In the genomic region with DNA sequence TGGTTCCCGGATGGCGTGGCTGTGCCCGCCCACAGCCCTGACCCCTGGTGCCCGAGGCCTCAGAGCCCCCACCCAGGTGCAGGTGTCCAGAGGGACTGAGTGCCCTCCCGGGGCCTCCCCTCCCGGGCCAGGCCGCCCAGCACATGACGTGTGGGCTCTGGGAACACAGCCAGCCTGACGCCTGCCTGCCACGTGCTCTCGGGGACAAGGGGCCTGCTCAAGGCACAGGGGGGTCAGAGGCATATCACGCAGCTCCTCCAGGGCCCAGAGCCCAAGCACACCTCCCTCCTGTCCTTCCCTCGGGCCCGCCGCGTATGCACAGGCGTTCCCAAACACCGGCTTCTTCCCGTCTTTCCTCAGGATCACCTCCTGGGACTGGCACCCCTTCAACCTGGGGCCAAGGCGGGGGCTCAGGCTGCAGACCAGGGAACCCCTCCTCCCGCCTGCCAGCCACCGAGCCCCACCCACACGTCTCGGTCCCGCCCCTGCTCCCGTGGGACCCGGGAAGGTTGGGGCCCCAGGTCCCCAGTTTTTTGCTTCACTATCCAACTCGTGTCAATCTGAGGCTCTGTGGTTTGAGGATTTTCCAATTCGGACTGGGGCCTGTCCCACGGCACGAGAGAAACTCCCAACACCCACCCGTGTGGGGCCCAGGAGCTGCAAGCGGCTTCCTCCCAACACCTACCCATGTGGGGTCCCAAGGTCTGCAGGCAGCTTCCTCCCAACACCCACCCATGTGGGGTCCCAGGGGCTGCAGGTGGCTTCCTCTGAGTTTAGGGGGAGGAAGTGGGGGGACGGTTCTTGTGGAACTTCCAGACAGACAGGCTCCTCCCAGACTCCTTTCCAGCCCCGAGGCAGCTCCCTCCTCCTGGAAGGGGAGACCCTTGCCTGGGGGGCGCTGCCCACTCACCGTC, we compare ENCODE assay signal across 12 cellular contexts. TPM values are rescaled to one million over a fixed set of nuclear protein-coding genes. Genes with fewer than 3 reads are reported as not detected.
DNase-seq lines count a peak whose midpoint lies in the region; ATAC-seq and TF ChIP-seq lines count a peak whose summit lies in the region.
"Had no signal": no experiment of that assay in that cellular context is flagged by ENCODE, and none has a peak within 500 bp of the region (broad histone marks: within the 10 kb centered on the region; RNA-seq: fewer than 3 reads in every experiment).

No MANE protein-coding gene starts in this region.

- H3K18ac ChIP-seq in H9 (ENCODE audit: insufficient read length, low read depth, low read length), result no peak overlapping the region

- peaks cover 3% of the 10 kb centered on the region for H3K23me2 ChIP-seq in H9 (ENCODE audit: insufficient read length, low read depth, low read length, poor library complexity, severe bottlenecking)

- H3K79me1 ChIP-seq in H9 (ENCODE audit: insufficient read depth, low read depth, low read length, poor library complexity, severe bottlenecking), result no peaks in the 10 kb centered on the region

- intact Hi-C loops in CD4-positive, alpha-beta T cell (cut with DNase I, micrococcal nuclease), result no loop called here
- intact Hi-C loops in naive thymus-derived CD4-positive, alpha-beta T cell (cut with micrococcal nuclease), result no loop called here

- no peak overlapping the region for H3K56ac ChIP-seq in H9 (ENCODE audit: insufficient read length, low read depth, low read length)

- H3K4me1 Mint-ChIP-seq in CD4-positive, alpha-beta T cell (ENCODE audit: low read depth), result no peaks in the 10 kb centered on the region
- H3K4me1 Mint-ChIP-seq in H9, result peaks cover 0 to 16% of the 10 kb centered on the region in 2 experiments; a peak in 1 of 4 replicates
- peaks cover 0 to 4% (median 0%) of the 10 kb centered on the region in 7 donors for H3K4me1 Mint-ChIP-seq in naive thymus-derived CD4-positive, alpha-beta T cell

- H3K27ac Mint-ChIP-seq in CD4-positive, alpha-beta T cell, result no peak overlapping the region
- H3K27ac Mint-ChIP-seq in H9, result no peak overlapping the region
- H3K27ac Mint-ChIP-seq in naive thymus-derived CD4-positive, alpha-beta T cell, result peak overlapping the region in 1 of 9 donors; percentile 59

- H3K23ac ChIP-seq in H9 (ENCODE audit: insufficient read length, low read depth, low read length), result no peak overlapping the region

- H2BK12ac ChIP-seq in H9 (ENCODE audit: insufficient read length, low read depth, low read length), result no peak overlapping the region

- H3K9me3 Mint-ChIP-seq in CD4-positive, alpha-beta T cell, result no peaks in the 10 kb centered on the region
- no peaks in the 10 kb centered on the region for H3K9me3 Mint-ChIP-seq in H9
- H3K9me3 Mint-ChIP-seq in naive thymus-derived CD4-positive, alpha-beta T cell, result no peaks in the 10 kb centered on the region

- H3K9me3 ChIP-seq in CD4-positive, alpha-beta T cell (ENCODE audit: control insufficient read depth, low read length), result no peaks in the 10 kb centered on the region
- no peaks in the 10 kb centered on the region for H3K9me3 ChIP-seq in H9 (ENCODE audit: control insufficient read depth, low read depth, low read length)
- no peaks in the 10 kb centered on the region for H3K9me3 ChIP-seq in effector memory CD4-positive, alpha-beta T cell (ENCODE audit: control insufficient read depth, low read length)
- no peaks in the 10 kb centered on the region for H3K9me3 ChIP-seq in naive thymus-derived CD4-positive, alpha-beta T cell (ENCODE audit: control insufficient read depth in 2 of 3, low read length in 3 of 3)
- H3K9me3 ChIP-seq: psoas muscle had no signal

- no peak overlapping the region for H2BK15ac ChIP-seq in H9 (ENCODE audit: low read depth, low read length)

- H4K5ac ChIP-seq in H9 (ENCODE audit: insufficient read length, low read depth, low read length), result no peak overlapping the region

- no CpG with 5 or more reads among the region's 37 CpGs for WGBS in H9 (ENCODE audit: extremely low coverage, insufficient read length, low lambda C conversion rate)

- H4K8ac ChIP-seq in H9 (replicated peaks; ENCODE audit: insufficient read length, low read depth, low read length), result no peak overlapping the region

- H3K27me3 Mint-ChIP-seq in CD4-positive, alpha-beta T cell, result peaks cover 4% of the 10 kb centered on the region
- H3K27me3 Mint-ChIP-seq in H9 (ENCODE audit: low read depth), result peaks cover 7% of the 10 kb centered on the region
- H3K27me3 Mint-ChIP-seq in naive thymus-derived CD4-positive, alpha-beta T cell, result peaks cover 0 to 7% (median 0%) of the 10 kb centered on the region in 5 donors

- H3K4me2 ChIP-seq in H9 (ENCODE audit: insufficient read depth, insufficient read length, low read length), result no peak overlapping the region

- H2BK120ac ChIP-seq in H9 (ENCODE audit: low read depth, low read length, poor library complexity, severe bottlenecking), result no peak overlapping the region

- no peaks in the 10 kb centered on the region for H3K4me1 ChIP-seq in H9 (ENCODE audit: insufficient read depth, low read length)
- H3K4me1 ChIP-seq in effector memory CD4-positive, alpha-beta T cell (ENCODE audit: control insufficient read depth, insufficient read depth, low read length, poor library complexity, severe bottlenecking), result peaks cover 9% of the 10 kb centered on the region
- H3K4me1 ChIP-seq in naive thymus-derived CD4-positive, alpha-beta T cell (ENCODE audit: control insufficient read depth in 2 of 2, insufficient read depth in 2 of 2, low read length in 2 of 2), result no peaks in the 10 kb centered on the region
- H3K4me1 ChIP-seq: psoas muscle had no signal

- no peak for TF ChIP-seq CTCF in CD4-positive, alpha-beta T cell (IDR thresholded peaks at IDR 0.05)
- no peak for TF ChIP-seq CTCF in H9 (conservative IDR thresholded peaks at IDR 0.05)

- H3K36me3 ChIP-seq in effector memory CD4-positive, alpha-beta T cell (ENCODE audit: control insufficient read depth, insufficient read depth, low read length), result no peaks in the 10 kb centered on the region
- H3K36me3 ChIP-seq in naive thymus-derived CD4-positive, alpha-beta T cell (ENCODE audit: control insufficient read depth in 2 of 3, insufficient read depth in 3 of 3, low read length in 3 of 3), result no peaks in the 10 kb centered on the region

- no peaks in the 10 kb centered on the region for H3K79me2 ChIP-seq in H9 (ENCODE audit: insufficient read depth, low read length)

- H4K20me1 ChIP-seq in H9 (ENCODE audit: control insufficient read depth, insufficient read depth, insufficient read length), result no peaks in the 10 kb centered on the region

- no peak overlapping the region for H3K9ac ChIP-seq in H9 (ENCODE audit: extremely low read depth, insufficient read length, low read length)

- ATAC-seq in CD4-positive, alpha-beta T cell (ENCODE audit: poor library complexity), result no peak
- ATAC-seq in naive thymus-derived CD4-positive, alpha-beta T cell, result no peak
- no peak for ATAC-seq in GM21367 (IDR thresholded peaks at IDR 0.05; ENCODE audit: unreplicated experiment)

- peak overlapping the region; percentile 37 for H3K4me3 ChIP-seq in effector memory CD4-positive, alpha-beta T cell (ENCODE audit: insufficient read depth, low read depth, low read length, poor library complexity, severe bottlenecking)
- H3K4me3 ChIP-seq in naive thymus-derived CD4-positive, alpha-beta T cell (ENCODE audit: low read length), result peak overlapping the region; percentile 50
- H3K4me3 ChIP-seq: psoas muscle had no signal

- no peak overlapping the region for H2BK5ac ChIP-seq in H9 (ENCODE audit: insufficient read length, low read length)

- H2BK20ac ChIP-seq in H9 (ENCODE audit: low read depth, low read length, poor library complexity, severe bottlenecking), result no peak overlapping the region

- no peak overlapping the region for H3T11ph ChIP-seq in H9 (ENCODE audit: low read length)

- no peak overlapping the region for H2AK5ac ChIP-seq in H9 (ENCODE audit: insufficient read length, low read length)

- H3K27me3 ChIP-seq in CD4-positive, alpha-beta T cell (ENCODE audit: control insufficient read depth, insufficient read depth, low read length), result peaks cover 14% of the 10 kb centered on the region
- no peaks in the 10 kb centered on the region for H3K27me3 ChIP-seq in H9 (ENCODE audit: insufficient read depth, low read length)
- H3K27me3 ChIP-seq in effector memory CD4-positive, alpha-beta T cell (replicated peaks; ENCODE audit: control insufficient read depth, insufficient read depth, low read length, poor library complexity, severe bottlenecking), result peaks cover 21% of the 10 kb centered on the region
- no peaks in the 10 kb centered on the region for H3K27me3 ChIP-seq in naive thymus-derived CD4-positive, alpha-beta T cell (ENCODE audit: control insufficient read depth in 2 of 2, insufficient read depth in 2 of 2, low read length in 2 of 2)

- H3K4ac ChIP-seq in H9 (ENCODE audit: low read depth, low read length), result no peak overlapping the region

- H2AFZ ChIP-seq in H9 (ENCODE audit: low read length), result no peak overlapping the region

- POLR2A ChIA-PET in CD4-positive, alpha-beta T cell (lab: Charles Lee), result interaction anchor here (1.1 to 1.3 kb wide), 2 partner anchors 12 to 13 kb away, joined by 4 to 5 read pairs; no protein-coding TSS in a partner anchor
- POLR2A ChIA-PET in naive thymus-derived CD4-positive, alpha-beta T cell (lab: Charles Lee), result interaction anchor here (0.6 to 1.9 kb wide), 3 partner anchors 10 to 237 kb away, joined by 4 to 14 read pairs (median 4); no protein-coding TSS in a partner anchor

- DNase-seq in CD4-positive, alpha-beta T cell, result no peak
- no peak for DNase-seq in H9
- no peak for DNase-seq in effector memory CD4-positive, alpha-beta T cell
- DNase-seq in naive thymus-derived CD4-positive, alpha-beta T cell, result peak in 1 of 9 donors; percentile 45
- DNase-seq in NCI-H1436 treated with DMSO at 0.1 percent for 48 hours (lab: John Stamatoyannopoulos, UW), result no peak
- DNase-seq in NCI-H2196 (lab: John Stamatoyannopoulos, UW; ENCODE audit: unreplicated experiment), result no peak
- no peak for DNase-seq in activated CD4-positive, alpha-beta T cell treated with anti-CD3 and anti-CD28 coated beads, Interleukin-2, amount 50 U/mL, for 4 hours
- DNase-seq: DMS153, NCI-H524, psoas muscle had no signal

- CTCF ChIA-PET in CD4-positive, alpha-beta T cell (lab: Charles Lee), result no interaction called here
- CTCF ChIA-PET in naive thymus-derived CD4-positive, alpha-beta T cell (lab: Charles Lee), result interaction anchor here (1.5 kb wide), 1 partner anchor 12 kb away, joined by 8 read pairs; no protein-coding TSS in a partner anchor

- no peak overlapping the region for H4K91ac ChIP-seq in H9 (ENCODE audit: insufficient read length, low read depth, low read length)

- no peak overlapping the region for H3K27ac ChIP-seq in CD4-positive, alpha-beta T cell (ENCODE audit: low read depth, low read length)
- H3K27ac ChIP-seq in H9 (ENCODE audit: insufficient read length, low read depth, low read length), result no peak overlapping the region
- no peak overlapping the region for H3K27ac ChIP-seq in effector memory CD4-positive, alpha-beta T cell (ENCODE audit: insufficient read depth, low read length, poor library complexity, severe bottlenecking)
- peak overlapping the region; percentile 10 for H3K27ac ChIP-seq in naive thymus-derived CD4-positive, alpha-beta T cell (ENCODE audit: low read depth, low read length)
- H3K27ac ChIP-seq: psoas muscle had no signal

- H3K4me3 Mint-ChIP-seq in CD4-positive, alpha-beta T cell, result peak overlapping the region; percentile 63
- no peak overlapping the region for H3K4me3 Mint-ChIP-seq in H9
- H3K4me3 Mint-ChIP-seq in naive thymus-derived CD4-positive, alpha-beta T cell, result peak overlapping the region in 9 of 10 donors; percentile 32 to 80 (median 66)

- peak overlapping the region; percentile 52; the same call in 1 of the 2 replicates for H3K14ac ChIP-seq in H9 (ENCODE audit: insufficient read depth, low read length)

- H3K36me3 Mint-ChIP-seq in CD4-positive, alpha-beta T cell (ENCODE audit: low read depth), result no peaks in the 10 kb centered on the region
- no peaks in the 10 kb centered on the region for H3K36me3 Mint-ChIP-seq in H9 (ENCODE audit: insufficient read depth in 1 of 3, low read depth in 3 of 3)
- H3K36me3 Mint-ChIP-seq in naive thymus-derived CD4-positive, alpha-beta T cell, result no peaks in the 10 kb centered on the region

RNA-seq across cellular contexts. Expression of a gene that starts 1.5 kb away (rescaled TPM):
- total RNA-seq in CD4-positive, alpha-beta T cell, result not detected
- 0.75 and 1.5 TPM in 2 replicates for total RNA-seq in H9 (2021)
- total RNA-seq in naive thymus-derived CD4-positive, alpha-beta T cell, result 1 to 10 TPM in 3 of 5 experiments, under 1 TPM in 1, not detected in 1; 0.34 to 3.2 (median 1.2) TPM
- polyA plus RNA-seq in naive thymus-derived CD4-positive, alpha-beta T cell, result 1 to 10 TPM in 1 of 2 donors, under 1 TPM in 1; 0.45 to 1.1 TPM
- total RNA-seq: bronchial epithelial cell had no signal

RNA-seq across cellular contexts. Expression of a gene that starts 7.1 kb away (rescaled TPM):
- not detected for total RNA-seq in CD4-positive, alpha-beta T cell
- not detected in 2 replicates for total RNA-seq in H9 (2021)
- total RNA-seq in naive thymus-derived CD4-positive, alpha-beta T cell, result not detected
- polyA plus RNA-seq in naive thymus-derived CD4-positive, alpha-beta T cell, result not detected
- total RNA-seq: bronchial epithelial cell had no signal

RNA-seq across cellular contexts. Expression of a gene that starts 16.8 kb away (rescaled TPM):
- total RNA-seq in CD4-positive, alpha-beta T cell, result not detected
- total RNA-seq in H9 (2021), result not detected in 2 replicates
- total RNA-seq in naive thymus-derived CD4-positive, alpha-beta T cell, result under 1 TPM in 1 of 5 experiments, not detected in 4; 0.83 TPM
- polyA plus RNA-seq in naive thymus-derived CD4-positive, alpha-beta T cell, result not detected
- total RNA-seq: bronchial epithelial cell had no signal

RNA-seq across cellular contexts. Expression of a gene that starts 23.1 kb away (rescaled TPM):
- total RNA-seq in CD4-positive, alpha-beta T cell, result not detected
- 0.61 TPM in 1 of 2 replicates, not detected in the other for total RNA-seq in H9 (2021)
- not detected for total RNA-seq in naive thymus-derived CD4-positive, alpha-beta T cell
- not detected for polyA plus RNA-seq in naive thymus-derived CD4-positive, alpha-beta T cell
- total RNA-seq: bronchial epithelial cell had no signal

RNA-seq across cellular contexts. Expression of a gene that starts 28.9 kb away (rescaled TPM):
- total RNA-seq in CD4-positive, alpha-beta T cell, result under 1 TPM in 1 of 2 experiments, not detected in 1; 0.11 TPM
- total RNA-seq in H9 (2021), result 38.2 and 40.3 TPM in 2 replicates
- 1 to 10 TPM in 1 of 5 experiments, under 1 TPM in 2, not detected in 2; 0.46 to 1.6 (median 0.56) TPM for total RNA-seq in naive thymus-derived CD4-positive, alpha-beta T cell
- polyA plus RNA-seq in naive thymus-derived CD4-positive, alpha-beta T cell, result under 1 TPM; 0.11 to 0.31 TPM
- total RNA-seq: bronchial epithelial cell had no signal

Comparison
In these comparisons a context has a peak if more than half of its experiments do, and no peak if none do; other contexts are left out.
1. H3K4me3 Mint-ChIP-seq: peak in CD4-positive, alpha-beta T cell (single experiment) and naive thymus-derived CD4-positive, alpha-beta T cell (9 of 10); none in H9 (0 of 2).